ENCODE assay signal across 16 cellular contexts in the genomic region with DNA sequence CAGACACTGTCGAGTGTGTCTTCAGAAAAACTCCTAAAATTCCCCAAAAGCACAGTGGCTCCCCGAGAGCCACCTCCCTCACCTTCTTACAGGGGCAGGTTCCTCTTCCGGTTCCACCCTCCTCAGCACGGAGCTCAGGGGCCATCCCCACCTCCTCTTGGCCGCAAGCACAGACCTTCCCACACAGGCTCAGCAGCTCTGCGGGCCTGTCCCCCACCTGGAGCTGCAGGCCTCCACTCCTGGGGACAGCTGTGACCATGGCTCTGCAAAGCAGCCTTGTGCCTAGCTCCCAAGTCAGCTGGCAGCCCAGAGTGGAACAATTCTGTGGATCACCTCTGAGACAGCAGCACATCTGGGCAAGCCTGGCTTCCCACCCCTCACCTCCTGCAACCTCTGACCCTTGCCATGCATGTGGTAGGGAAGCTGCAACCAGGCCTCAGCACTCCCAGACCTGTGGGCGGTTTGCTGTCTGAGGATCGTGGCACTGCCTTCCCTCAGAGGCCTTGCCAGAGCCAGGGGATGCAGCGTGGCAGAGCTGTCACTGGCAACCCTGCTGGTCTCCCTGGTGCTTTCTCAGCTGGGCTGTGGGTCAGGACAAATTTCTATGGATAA.
DNase-seq lines count a peak whose midpoint lies in the region; ATAC-seq and TF ChIP-seq lines count a peak whose summit lies in the region.
"Had no signal": no experiment of that assay in that cellular context is flagged by ENCODE, and none has a peak within 500 bp of the region (broad histone marks: within the 10 kb centered on the region; RNA-seq: fewer than 3 reads in every experiment).

No MANE protein-coding gene starts in this region.

- no peak overlapping the region for H2AFZ ChIP-seq in GM23338

- H3K27ac ChIP-seq in GM23338 (ENCODE audit: low read depth) (no peak overlapping the region), lower lobe of right lung (no peak overlapping the region), transverse colon (no peak overlapping the region)
- H3K27ac ChIP-seq: epithelial cell of prostate, sigmoid colon, SK-N-MC had no signal

- ATAC-seq in GM23338: peak; percentile 39; the same call in 2 of the 3 replicates
- ATAC-seq in lower lobe of right lung: peak; percentile 58 to 64
- no peak for ATAC-seq in HG02610 (IDR thresholded peaks at IDR 0.05; ENCODE audit: unreplicated experiment)
- ATAC-seq: naive thymus-derived CD4-positive, alpha-beta T cell had no signal

- no peaks in the 10 kb centered on the region for H3K36me3 ChIP-seq in GM23338 (ENCODE audit: insufficient read depth)
- peaks cover 6% of the 10 kb centered on the region for H3K36me3 ChIP-seq in adipocyte (ENCODE audit: control insufficient read depth, insufficient read depth, low read length, severe bottlenecking)
- peaks cover 26% of the 10 kb centered on the region for H3K36me3 ChIP-seq in lower lobe of right lung
- H3K36me3 ChIP-seq in transverse colon: peaks cover 0 to 16% (median 2%) of the 10 kb centered on the region in 4 donors

- no peaks in the 10 kb centered on the region for H3K4me1 ChIP-seq in GM23338 (ENCODE audit: insufficient read depth)
- peaks cover 6% of the 10 kb centered on the region for H3K4me1 ChIP-seq in adipocyte (ENCODE audit: control insufficient read depth, insufficient read depth, low read length)
- H3K4me1 ChIP-seq in lower lobe of right lung: peaks cover 11% of the 10 kb centered on the region
- peaks cover 0 to 3% (median 0%) of the 10 kb centered on the region in 4 donors for H3K4me1 ChIP-seq in transverse colon

- H3K27ac Mint-ChIP-seq in GM23338: peak overlapping the region; percentile 89; the same call in 1 of the 2 replicates

- no peaks in the 10 kb centered on the region for H4K20me1 ChIP-seq in GM23338 (replicated peaks; ENCODE audit: insufficient read depth)

- TF ChIP-seq EP300 in transverse colon (IDR thresholded peaks at IDR 0.05; ENCODE audit: low read depth): no peak

- TF ChIP-seq CTCF in GM23338 (conservative IDR thresholded peaks at IDR 0.05; ENCODE audit: low read depth in 2 of 2): no peak
- no peak for TF ChIP-seq CTCF in lower lobe of right lung (IDR thresholded peaks at IDR 0.05)
- TF ChIP-seq CTCF in transverse colon (IDR thresholded peaks at IDR 0.05): no peak

- peak; percentile 57 for DNase-seq in CD1c-positive myeloid dendritic cell (ENCODE audit: extremely low spot score)
- DNase-seq in GM23338 (ENCODE audit: low spot score): no peak
- no peak for DNase-seq in adipocyte (ENCODE audit: low read depth)
- DNase-seq in lower lobe of right lung: no peak
- DNase-seq in NOMO-1 treated with DMSO at 0.1 percent for 48 hours (lab: John Stamatoyannopoulos, UW; ENCODE audit: unreplicated experiment): no peak
- DNase-seq in transverse colon: no peak
- no peak for DNase-seq in ureter (ENCODE audit: low spot score)
- DNase-seq: activated CD8-positive, alpha-beta memory T cell treated with anti-CD3 and anti-CD28 coated beads, Interleukin-2, amount 10 ng/mL, durations not matched to agents 7 days and 5 days; activated naive CD4-positive, alpha-beta T cell treated with anti-CD3 and anti-CD28 coated beads, Interleukin-2, amount 50 U/mL, for 16 hours; naive thymus-derived CD4-positive, alpha-beta T cell; NCI-H1105 treated with DMSO at 0.1 percent for 48 hours; NCI-H226; sigmoid colon had no signal

- no peaks in the 10 kb centered on the region for H3K9me3 Mint-ChIP-seq in GM23338

- no peak overlapping the region for H3K4me2 ChIP-seq in GM23338

- 91% methylated on average over 9 of the region's 9 CpGs; no CpG with 5 or more reads in 1 of the 2 donors for WGBS in transverse colon (ENCODE audit: low coverage in 1 of 2), 2 donors

- no peaks in the 10 kb centered on the region for H3F3A ChIP-seq in GM23338 (replicated peaks; ENCODE audit: low read depth)

- in situ Hi-C loops in transverse colon (cut with MboI; ENCODE audit: low pct_ligation_motif_present in 1 of 4, low pct_unique_long_range_greater_than_20kb in 1 of 4, low sequenced_read_pairs in 3 of 4): loop anchor here in 2 of 4 donors (25.0 kb wide), 1 partner anchor 209 kb away; a partner anchor contains a TSS

- H3K4me3 Mint-ChIP-seq in GM23338: no peak overlapping the region
- H3K4me3 Mint-ChIP-seq: activated CD8-positive, alpha-beta memory T cell treated with anti-CD3 and anti-CD28 coated beads, Interleukin-2, amount 10 ng/mL, durations not matched to agents 7 days and 5 days had no signal

- no peaks in the 10 kb centered on the region for H3K4me1 Mint-ChIP-seq in GM23338

- H3K4me3 ChIP-seq in GM23338: no peak overlapping the region
- no peak overlapping the region for H3K4me3 ChIP-seq in adipocyte (ENCODE audit: low read length)
- no peak overlapping the region for H3K4me3 ChIP-seq in lower lobe of right lung
- no peak overlapping the region for H3K4me3 ChIP-seq in transverse colon
- H3K4me3 ChIP-seq: sigmoid colon, SK-N-MC had no signal

- H3K27me3 Mint-ChIP-seq in GM23338 (ENCODE audit: insufficient read depth, low read depth, poor library complexity): peaks cover 4% of the 10 kb centered on the region
- H3K27me3 Mint-ChIP-seq: activated CD8-positive, alpha-beta memory T cell treated with anti-CD3 and anti-CD28 coated beads, Interleukin-2, amount 10 ng/mL, durations not matched to agents 7 days and 5 days; naive thymus-derived CD4-positive, alpha-beta T cell had no signal

- H3K9ac ChIP-seq in adipocyte (ENCODE audit: low read length): peak overlapping the region; percentile 12

- H3K79me2 ChIP-seq in GM23338 (replicated peaks; ENCODE audit: insufficient read depth): no peaks in the 10 kb centered on the region

- peaks cover 5% of the 10 kb centered on the region; the same call in 1 of the 3 replicates for H3K36me3 Mint-ChIP-seq in GM23338 (ENCODE audit: low read depth)

- no peaks in the 10 kb centered on the region for H3K27me3 ChIP-seq in GM23338 (ENCODE audit: insufficient read depth)
- H3K27me3 ChIP-seq in adipocyte (replicated peaks; ENCODE audit: control insufficient read depth, insufficient read depth, low read length): no peaks in the 10 kb centered on the region
- H3K27me3 ChIP-seq in lower lobe of right lung (ENCODE audit: low read depth): no peaks in the 10 kb centered on the region
- no peaks in the 10 kb centered on the region for H3K27me3 ChIP-seq in transverse colon
- H3K27me3 ChIP-seq: sigmoid colon had no signal

- H3K9me3 ChIP-seq in adipocyte (ENCODE audit: control insufficient read depth, low read length): no peaks in the 10 kb centered on the region
- no peaks in the 10 kb centered on the region for H3K9me3 ChIP-seq in lower lobe of right lung
- H3K9me3 ChIP-seq in transverse colon: no peaks in the 10 kb centered on the region
- H3K9me3 ChIP-seq: sigmoid colon had no signal

- no peak for TF ChIP-seq POLR2A in transverse colon (IDR thresholded peaks at IDR 0.05)

- H3K9me2 ChIP-seq in GM23338 (ENCODE audit: insufficient read depth): no peaks in the 10 kb centered on the region

- intact Hi-C loops in lower lobe of right lung (cut with DNase I) (no loop called here), transverse colon (cut with DNase I; ENCODE audit: low total_unique reads) (no loop called here)

TF ChIP-seq in GM23338, 12 proteins besides CTCF, POLR2A, EP300 and RAD21:
- TF ChIP-seq ZNF331 (CRISPR knock-in tag; IDR thresholded peaks at IDR 0.05; ENCODE audit: low read depth) (no peak), ZNF114 (CRISPR knock-in tag; IDR thresholded peaks at IDR 0.05) (no peak), EZH2phosphoT487 (IDR thresholded peaks at IDR 0.05; ENCODE audit: unreplicated experiment) (no peak), CREB1 (CRISPR knock-in tag; IDR thresholded peaks at IDR 0.05; ENCODE audit: low read depth) (no peak), JUNB (IDR thresholded peaks at IDR 0.05; ENCODE audit: unreplicated experiment) (no peak), POLR2AphosphoS5 (IDR thresholded peaks at IDR 0.05; ENCODE audit: low read depth) (no peak)
- TF ChIP-seq, protein P1, sequence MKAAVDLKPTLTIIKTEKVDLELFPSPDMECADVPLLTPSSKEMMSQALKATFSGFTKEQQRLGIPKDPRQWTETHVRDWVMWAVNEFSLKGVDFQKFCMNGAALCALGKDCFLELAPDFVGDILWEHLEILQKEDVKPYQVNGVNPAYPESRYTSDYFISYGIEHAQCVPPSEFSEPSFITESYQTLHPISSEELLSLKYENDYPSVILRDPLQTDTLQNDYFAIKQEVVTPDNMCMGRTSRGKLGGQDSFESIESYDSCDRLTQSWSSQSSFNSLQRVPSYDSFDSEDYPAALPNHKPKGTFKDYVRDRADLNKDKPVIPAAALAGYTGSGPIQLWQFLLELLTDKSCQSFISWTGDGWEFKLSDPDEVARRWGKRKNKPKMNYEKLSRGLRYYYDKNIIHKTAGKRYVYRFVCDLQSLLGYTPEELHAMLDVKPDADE (IDR thresholded peaks at IDR 0.05): no peak
